20 cellular contexts compared by ENCODE assay signal in the genomic region with DNA sequence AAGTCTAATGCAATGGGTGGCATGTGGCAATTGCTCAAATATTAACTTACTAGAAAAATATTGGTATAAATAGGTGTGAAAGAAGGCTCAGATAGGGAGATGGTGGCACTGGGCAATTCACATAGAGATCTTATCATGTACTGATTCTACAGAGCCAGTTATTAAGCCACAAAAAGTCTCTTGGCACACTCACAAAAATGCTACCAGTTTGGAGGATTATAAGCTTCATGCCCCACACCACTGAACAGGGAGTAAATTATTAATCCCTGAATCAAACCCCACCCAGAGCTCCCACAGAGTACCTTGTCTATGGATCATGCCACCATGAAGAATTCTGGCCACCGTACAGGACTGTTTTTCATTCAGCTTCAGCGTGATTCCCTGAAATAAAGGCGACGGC. TPM values are rescaled to one million over a fixed set of nuclear protein-coding genes. Genes with fewer than 3 reads are reported as not detected.
DNase-seq lines count a peak whose midpoint lies in the region; ATAC-seq, FAIRE-seq and TF ChIP-seq lines count a peak whose summit lies in the region.
"Had no signal": no experiment of that assay in that cellular context is flagged by ENCODE, and none has a peak within 500 bp of the region (broad histone marks: within the 10 kb centered on the region; RNA-seq: fewer than 3 reads in every experiment).

No MANE protein-coding gene starts in this region.

- peaks cover 0 to 1% of the 10 kb centered on the region in 2 donors for H3K27me3 Mint-ChIP-seq in CD8-positive, alpha-beta memory T cell
- H3K27me3 Mint-ChIP-seq: CD4-positive, alpha-beta memory T cell had no signal

- intact Hi-C loops in pancreas (cut with DNase I) (no loop called here), adrenal gland (cut with DNase I) (no loop called here), Right ventricle myocardium inferior (cut with DNase I) (no loop called here)

- H3K9me3 Mint-ChIP-seq in CD8-positive, alpha-beta memory T cell: no peaks in the 10 kb centered on the region
- H3K9me3 Mint-ChIP-seq: CD4-positive, alpha-beta memory T cell; HFFc6 had no signal

- no peaks in the 10 kb centered on the region for H3K9me3 ChIP-seq in pancreas
- no peaks in the 10 kb centered on the region for H3K9me3 ChIP-seq in adrenal gland (replicated peaks in 1 of 3)
- H3K9me3 ChIP-seq in CD8-positive, alpha-beta memory T cell (ENCODE audit: low read length): no peaks in the 10 kb centered on the region
- H3K9me3 ChIP-seq: BE2C had no signal

- POLR2A ChIA-PET in CD8-positive, alpha-beta memory T cell (lab: Charles Lee): no interaction called here

- 56 to 67% methylated on average over 4 of the region's 4 CpGs for WGBS in pancreas, 2 donors
- 71 to 89% (median 79%) methylated on average over 4 of the region's 4 CpGs for WGBS in adrenal gland, 4 donors

- H3K4me3 ChIP-seq in pancreas (no peak overlapping the region), adrenal gland (no peak overlapping the region)
- H3K4me3 ChIP-seq in CD8-positive, alpha-beta memory T cell (ENCODE audit: low read length): no peak overlapping the region

- peak; percentile 46 for DNase-seq in ACHN
- peak; percentile 78 for DNase-seq in RCC 7860 (ENCODE audit: low spot score)
- DNase-seq in kidney tubule cell (ENCODE audit: low spot score): peak; percentile 71
- DNase-seq in pancreas: no peak
- DNase-seq in adrenal gland: no peak
- DNase-seq in Right ventricle myocardium inferior (ENCODE audit: missing footprints): no peak
- DNase-seq in CD8-positive, alpha-beta memory T cell: no peak
- DNase-seq: BE2C; CD4-positive, alpha-beta memory T cell; COR-L47; DMS53; GF-D8; HCEC 1CT; HFFc6 had no signal

- H3K4me1 ChIP-seq in pancreas (peaks cover 0 to 7% (median 7%) of the 10 kb centered on the region in 3 donors), adrenal gland (replicated peaks in 1 of 2) (no peaks in the 10 kb centered on the region)
- no peaks in the 10 kb centered on the region for H3K4me1 ChIP-seq in CD8-positive, alpha-beta memory T cell (ENCODE audit: insufficient read depth, low read length)
- H3K4me1 ChIP-seq: BE2C had no signal

- H3K36me3 ChIP-seq in pancreas (no peaks in the 10 kb centered on the region), adrenal gland (replicated peaks in 1 of 2) (peaks cover 0 to 4% of the 10 kb centered on the region in 2 donors)
- no peaks in the 10 kb centered on the region for H3K36me3 ChIP-seq in CD8-positive, alpha-beta memory T cell (ENCODE audit: insufficient read depth, low read length)
- H3K36me3 ChIP-seq: BE2C had no signal

- FAIRE-seq in RCC 7860 (lab: Jason Lieb, UNC) (peak; percentile 99), pancreas (lab: Jason Lieb, UNC) (no peak)
- FAIRE-seq: H1 had no signal

- in situ Hi-C loops in ACHN (cut with HindIII; ENCODE audit: low pct_ligation_motif_present, low pct_unique_long_range_greater_than_20kb, low sequenced_read_pairs): no loop called here

- no peak for TF ChIP-seq CTCF in pancreas (IDR thresholded peaks at IDR 0.05)
- no peak for TF ChIP-seq CTCF in adrenal gland (IDR thresholded peaks at IDR 0.05)

- no peak overlapping the region for H3K4me3 Mint-ChIP-seq in CD8-positive, alpha-beta memory T cell
- H3K4me3 Mint-ChIP-seq: CD4-positive, alpha-beta memory T cell; HFFc6 had no signal

- no peaks in the 10 kb centered on the region for H3K4me1 Mint-ChIP-seq in CD8-positive, alpha-beta memory T cell
- H3K4me1 Mint-ChIP-seq: CD4-positive, alpha-beta memory T cell had no signal

- H3K27me3 ChIP-seq in pancreas (no peaks in the 10 kb centered on the region), adrenal gland (no peaks in the 10 kb centered on the region)
- H3K27me3 ChIP-seq in CD8-positive, alpha-beta memory T cell (ENCODE audit: insufficient read depth, low read length, poor library complexity, severe bottlenecking): no peaks in the 10 kb centered on the region
- H3K27me3 ChIP-seq: BE2C had no signal

- H3K27ac ChIP-seq in pancreas (peak overlapping the region in 1 of 4 donors; percentile 20), adrenal gland (no peak overlapping the region)
- H3K27ac ChIP-seq in CD8-positive, alpha-beta memory T cell (ENCODE audit: low read depth, low read length): no peak overlapping the region
- H3K27ac ChIP-seq: C4-2B had no signal

- no peak for TF ChIP-seq POLR2A in adrenal gland (IDR thresholded peaks at IDR 0.05)

- peak; percentile 35 to 83 (median 78) for ATAC-seq in pancreas
- ATAC-seq in Right ventricle myocardium inferior: no peak
- no peak for ATAC-seq in HG03342 (IDR thresholded peaks at IDR 0.05; ENCODE audit: unreplicated experiment)

- H3K27ac Mint-ChIP-seq in CD8-positive, alpha-beta memory T cell: no peak overlapping the region
- H3K27ac Mint-ChIP-seq: CD4-positive, alpha-beta memory T cell; HFFc6 had no signal

- CTCF ChIA-PET in CD8-positive, alpha-beta memory T cell (lab: Charles Lee): no interaction called here

- no peaks in the 10 kb centered on the region for H3K36me3 Mint-ChIP-seq in CD8-positive, alpha-beta memory T cell

RNA-seq across cellular contexts. Expression of a gene that starts 13.8 kb away (rescaled TPM):
- total RNA-seq in pancreas (10 to 100 TPM; 15.8 to 27.2 (median 21.4) TPM), adrenal gland (100 to 1,000 TPM in 1 of 8 donors, 10 to 100 TPM in 7; 47.3 to 188 (median 59.6) TPM), Right ventricle myocardium inferior (40.7 TPM)
- polyA plus RNA-seq in pancreas (10 to 100 TPM; 24.8 to 80.3 TPM), adrenal gland (10 to 100 TPM; 34.4 to 60.8 (median 53.0) TPM)
- total RNA-seq in CD8-positive, alpha-beta memory T cell: 10 to 100 TPM; 12.8 to 13.0 TPM
- 14.7 TPM for polyA plus RNA-seq in CD8-positive, alpha-beta memory T cell

RNA-seq across cellular contexts. Expression of a gene that starts 28.8 kb away (rescaled TPM):
- 10 to 100 TPM; 16.8 to 31.4 (median 25.0) TPM for total RNA-seq in pancreas
- polyA plus RNA-seq in pancreas: 10 to 100 TPM; 16.8 to 26.5 TPM
- total RNA-seq in adrenal gland: 10 to 100 TPM; 20.2 to 48.6 (median 27.2) TPM
- polyA plus RNA-seq in adrenal gland: 100 to 1,000 TPM in 1 of 3 donors, 10 to 100 TPM in 2; 22.0 to 111 (median 37.4) TPM
- 19.7 TPM for total RNA-seq in Right ventricle myocardium inferior
- 100 to 1,000 TPM; 214 to 219 TPM for total RNA-seq in CD8-positive, alpha-beta memory T cell
- 43.6 TPM for polyA plus RNA-seq in CD8-positive, alpha-beta memory T cell

RNA-seq across cellular contexts. Expression of a gene that starts 40.6 kb away (rescaled TPM):
- total RNA-seq in pancreas (1 to 10 TPM; 1.2 to 4.0 (median 1.4) TPM), adrenal gland (10 to 100 TPM in 1 of 8 donors, 1 to 10 TPM in 7; 4.0 to 11.8 (median 5.7) TPM), Right ventricle myocardium inferior (12.1 TPM)
- polyA plus RNA-seq in pancreas (1 to 10 TPM; 1.2 to 2.7 TPM), adrenal gland (1 to 10 TPM; 2.6 to 8.2 (median 3.5) TPM)
- 1 to 10 TPM; 6.2 to 6.7 TPM for total RNA-seq in CD8-positive, alpha-beta memory T cell
- 11.9 TPM for polyA plus RNA-seq in CD8-positive, alpha-beta memory T cell

RNA-seq across cellular contexts. Expression of a gene that starts 43.0 kb away (rescaled TPM):
- total RNA-seq in pancreas (not detected), adrenal gland (not detected), Right ventricle myocardium inferior (not detected)
- polyA plus RNA-seq in pancreas (not detected), adrenal gland (not detected)
- not detected for total RNA-seq in CD8-positive, alpha-beta memory T cell
- polyA plus RNA-seq in CD8-positive, alpha-beta memory T cell: not detected
- total RNA-seq: A172; CD4-positive, alpha-beta memory T cell; H1; HFFc6; HT1080 had no signal
- polyA plus RNA-seq: AG04450; CD4-positive, alpha-beta memory T cell; H1 had no signal

Comparison
In these comparisons a context has a peak if more than half of its experiments do, and no peak if none do; other contexts are left out.
1. DNase-seq: peak in ACHN (single experiment), RCC 7860 (single experiment) and kidney tubule cell (single experiment); none in pancreas (0 of 6), adrenal gland (0 of 7), Right ventricle myocardium inferior (single experiment) and CD8-positive, alpha-beta memory T cell (0 of 5).
2. ATAC-seq: peak in pancreas (4 of 4); none in Right ventricle myocardium inferior (single experiment) and HG03342 (single experiment).
3. RNA of a gene that starts 28.8 kb away (total RNA-seq): 214 to 219 TPM in CD8-positive, alpha-beta memory T cell; 20.2 to 48.6 TPM in adrenal gland, 16.8 to 31.4 TPM in pancreas and 19.7 TPM in Right ventricle myocardium inferior (single experiment); every median in the first group is over 4 times any median in the second.